In genomic region chr7:875051-875450, GRCh38 we compare ENCODE assay signal across 12 cellular contexts. TPM values are rescaled to one million over a fixed set of nuclear protein-coding genes. Genes with fewer than 3 reads are reported as not detected.
A peak's percentile ranks its signal among the peaks of the same experiment; 100 is the strongest.
DNase-seq lines count a peak whose midpoint lies in the region; ATAC-seq and TF ChIP-seq lines count a peak whose summit lies in the region.
"Had no signal": no experiment of that assay in that cellular context is flagged by ENCODE, and none has a peak within 500 bp of the region (broad histone marks: within the 10 kb centered on the region; RNA-seq: fewer than 3 reads in every experiment).

No MANE protein-coding gene starts in this region.

- CTCF ChIA-PET in activated CD4-positive, alpha-beta memory T cell treated with anti-CD3 and anti-CD28 coated beads for 36 hours (lab: Charles Lee) = interaction anchor here (0.6 to 2.7 kb wide), 8 partner anchors 42 to 553 kb away, joined by 3 to 10 read pairs (median 4); no protein-coding TSS in a partner anchor
- CTCF ChIA-PET in naive thymus-derived CD4-positive, alpha-beta T cell (lab: Charles Lee) = interaction anchor here (0.7 to 6.3 kb wide), 2 partner anchors 87 to 143 kb away, joined by 3 to 59 read pairs; no protein-coding TSS in a partner anchor

- H3K4me1 ChIP-seq in right atrium auricular region = peaks cover 0 to 64% of the 10 kb centered on the region in 2 donors
- peaks cover 7% of the 10 kb centered on the region for H3K4me1 ChIP-seq in right cardiac atrium (ENCODE audit: control insufficient read depth, insufficient read depth, low read length)
- H3K4me1 ChIP-seq in naive thymus-derived CD4-positive, alpha-beta T cell (ENCODE audit: control insufficient read depth in 2 of 2, insufficient read depth in 2 of 2, low read length in 2 of 2) = peaks cover 14 to 33% of the 10 kb centered on the region in 2 donors

- no peaks in the 10 kb centered on the region for H3K9me3 ChIP-seq in right atrium auricular region
- no peaks in the 10 kb centered on the region for H3K9me3 ChIP-seq in right cardiac atrium (ENCODE audit: control insufficient read depth, low read length)
- H3K9me3 ChIP-seq in naive thymus-derived CD4-positive, alpha-beta T cell (ENCODE audit: control insufficient read depth in 2 of 3, low read length in 3 of 3) = no peaks in the 10 kb centered on the region
- H3K9me3 ChIP-seq: ascending aorta, BE2C had no signal

- H3K4me3 ChIP-seq in right atrium auricular region (no peak overlapping the region), right cardiac atrium (ENCODE audit: low read length) (no peak overlapping the region)
- H3K4me3 ChIP-seq in naive thymus-derived CD4-positive, alpha-beta T cell (ENCODE audit: low read length) = no peak overlapping the region

- WGBS in right cardiac atrium = 82% methylated on average over 7 of the region's 7 CpGs

- no peaks in the 10 kb centered on the region for H3K9me3 Mint-ChIP-seq in activated CD4-positive, alpha-beta memory T cell treated with anti-CD3 and anti-CD28 coated beads for 36 hours
- H3K9me3 Mint-ChIP-seq in naive thymus-derived CD4-positive, alpha-beta T cell = peaks cover 0 to 2% (median 0%) of the 10 kb centered on the region in 11 donors

- H3K4me1 Mint-ChIP-seq in activated CD4-positive, alpha-beta memory T cell treated with anti-CD3 and anti-CD28 coated beads for 36 hours (ENCODE audit: low read depth) = peaks cover 25% of the 10 kb centered on the region
- peaks cover 11 to 33% (median 26%) of the 10 kb centered on the region in 7 donors for H3K4me1 Mint-ChIP-seq in naive thymus-derived CD4-positive, alpha-beta T cell

- no peak overlapping the region for H3K4me3 Mint-ChIP-seq in activated CD4-positive, alpha-beta memory T cell treated with anti-CD3 and anti-CD28 coated beads for 36 hours
- peak overlapping the region in 4 of 10 donors; percentile 14 to 59 (median 40) for H3K4me3 Mint-ChIP-seq in naive thymus-derived CD4-positive, alpha-beta T cell

- POLR2A ChIA-PET in activated CD4-positive, alpha-beta memory T cell treated with anti-CD3 and anti-CD28 coated beads for 36 hours (lab: Charles Lee) = interaction anchor here (1.0 to 2.0 kb wide), 5 partner anchors 43 to 272 kb away, joined by 3 to 6 read pairs (median 3); no protein-coding TSS in a partner anchor
- POLR2A ChIA-PET in naive thymus-derived CD4-positive, alpha-beta T cell (lab: Charles Lee) = interaction anchor here (0.6 to 2.6 kb wide), 3 partner anchors 17 to 100 kb away, joined by 3 to 10 read pairs (median 3); partner anchors contain the start of gene COX19

- peak overlapping the region; percentile 45 for H3K27ac Mint-ChIP-seq in activated CD4-positive, alpha-beta memory T cell treated with anti-CD3 and anti-CD28 coated beads for 36 hours
- peak overlapping the region in 6 of 9 donors; percentile 36 to 68 (median 58) for H3K27ac Mint-ChIP-seq in naive thymus-derived CD4-positive, alpha-beta T cell

- H3K27me3 ChIP-seq in right atrium auricular region (no peaks in the 10 kb centered on the region), right cardiac atrium (ENCODE audit: control insufficient read depth, insufficient read depth) (no peaks in the 10 kb centered on the region)
- no peaks in the 10 kb centered on the region for H3K27me3 ChIP-seq in naive thymus-derived CD4-positive, alpha-beta T cell (ENCODE audit: control insufficient read depth in 2 of 2, insufficient read depth in 2 of 2, low read length in 2 of 2)
- H3K27me3 ChIP-seq: ascending aorta, BE2C had no signal

- TF ChIP-seq CTCF in right atrium auricular region (IDR thresholded peaks at IDR 0.05) = no peak

- H3K36me3 ChIP-seq in right atrium auricular region = peaks cover 20% of the 10 kb centered on the region
- H3K36me3 ChIP-seq in naive thymus-derived CD4-positive, alpha-beta T cell (ENCODE audit: control insufficient read depth in 2 of 3, insufficient read depth in 3 of 3, low read length in 3 of 3) = peaks cover 0 to 36% (median 3%) of the 10 kb centered on the region in 3 experiments

- peaks cover 22% of the 10 kb centered on the region for H3K36me3 Mint-ChIP-seq in activated CD4-positive, alpha-beta memory T cell treated with anti-CD3 and anti-CD28 coated beads for 36 hours
- peaks cover 0 to 21% (median 16%) of the 10 kb centered on the region in 5 donors for H3K36me3 Mint-ChIP-seq in naive thymus-derived CD4-positive, alpha-beta T cell

- no peaks in the 10 kb centered on the region for H3K27me3 Mint-ChIP-seq in activated CD4-positive, alpha-beta memory T cell treated with anti-CD3 and anti-CD28 coated beads for 36 hours
- no peaks in the 10 kb centered on the region for H3K27me3 Mint-ChIP-seq in naive thymus-derived CD4-positive, alpha-beta T cell

- ATAC-seq in right cardiac atrium (no peak), HG02763 (IDR thresholded peaks at IDR 0.05; ENCODE audit: unreplicated experiment) (no peak)
- ATAC-seq in naive thymus-derived CD4-positive, alpha-beta T cell = no peak

- intact Hi-C loops in right cardiac atrium (cut with DNase I) = loop anchor here in 3 of 4 donors (5.0 to 10.0 kb wide), 4 partner anchors 50 to 550 kb away; no protein-coding TSS in a partner anchor
- intact Hi-C loops in activated CD4-positive, alpha-beta memory T cell treated with anti-CD3 and anti-CD28 coated beads for 36 hours (cut with micrococcal nuclease) = loop anchor here (5.0 to 10.0 kb wide), 2 partner anchors 273 to 550 kb away; no protein-coding TSS in a partner anchor
- intact Hi-C loops in naive thymus-derived CD4-positive, alpha-beta T cell (cut with micrococcal nuclease) = loop anchor here (5.0 to 10.0 kb wide), 3 partner anchors 163 to 273 kb away; no protein-coding TSS in a partner anchor

- peak overlapping the region; percentile 85 to 86 for H3K27ac ChIP-seq in right atrium auricular region
- H3K27ac ChIP-seq in right cardiac atrium (ENCODE audit: low read length) = no peak overlapping the region
- H3K27ac ChIP-seq in naive thymus-derived CD4-positive, alpha-beta T cell (ENCODE audit: low read depth, low read length) = no peak overlapping the region

- DNase-seq in right atrium auricular region (ENCODE audit: low spot score) (no peak), right cardiac atrium (no peak), NOMO-1 treated with DMSO at 0.1 percent for 48 hours (lab: John Stamatoyannopoulos, UW; ENCODE audit: unreplicated experiment) (no peak), NCI-H526 treated with DMSO at 0.1 percent for 48 hours (lab: John Stamatoyannopoulos, UW) (no peak), GF-D8 (lab: John Stamatoyannopoulos, UW) (no peak)
- no peak for DNase-seq in activated CD4-positive, alpha-beta memory T cell treated with anti-CD3 and anti-CD28 coated beads for 36 hours
- no peak for DNase-seq in naive thymus-derived CD4-positive, alpha-beta T cell
- DNase-seq: BE2C; NCI-H524; stimulated activated CD4-positive, alpha-beta T cell treated with anti-CD3 and anti-CD28 coated beads, Interleukin-2, amount 100 ng/mL, for 48 hours had no signal

RNA-seq across cellular contexts. Expression of gene GET4, which starts 1.3 kb away (rescaled TPM):
- total RNA-seq in right atrium auricular region (10 to 100 TPM; 16.1 to 19.7 TPM), right cardiac atrium (10 to 100 TPM; 20.1 to 23.6 (median 22.2) TPM)
- polyA plus RNA-seq in right cardiac atrium = 22.2 TPM
- 10 to 100 TPM; 22.3 to 27.1 TPM for total RNA-seq in activated CD4-positive, alpha-beta memory T cell treated with anti-CD3 and anti-CD28 coated beads for 36 hours
- total RNA-seq in naive thymus-derived CD4-positive, alpha-beta T cell = 10 to 100 TPM; 42.6 to 82.1 (median 52.6) TPM
- polyA plus RNA-seq in naive thymus-derived CD4-positive, alpha-beta T cell = 10 to 100 TPM; 20.5 to 38.6 TPM

RNA-seq across cellular contexts. Expression of gene SUN1, which starts 42.8 kb away (rescaled TPM):
- total RNA-seq in right atrium auricular region = 10 to 100 TPM; 84.4 to 97.5 TPM
- 100 to 1,000 TPM; 139 to 163 (median 147) TPM for total RNA-seq in right cardiac atrium
- polyA plus RNA-seq in right cardiac atrium = 86.9 TPM
- total RNA-seq in activated CD4-positive, alpha-beta memory T cell treated with anti-CD3 and anti-CD28 coated beads for 36 hours = 10 to 100 TPM; 69.5 to 69.9 TPM
- total RNA-seq in naive thymus-derived CD4-positive, alpha-beta T cell = 100 to 1,000 TPM in 3 of 5 experiments, 10 to 100 TPM in 2; 58.4 to 254 (median 114) TPM
- 10 to 100 TPM; 39.4 to 69.0 TPM for polyA plus RNA-seq in naive thymus-derived CD4-positive, alpha-beta T cell

Comparison
In these comparisons a context has a peak if more than half of its experiments do, and no peak if none do; other contexts are left out.
1. H3K27ac ChIP-seq: peak in right atrium auricular region (2 of 2); none in right cardiac atrium (single experiment) and naive thymus-derived CD4-positive, alpha-beta T cell (single experiment).